Comparison of ENCODE assay signal across 8 cellular contexts in genomic region chr12:108884116-108885012, GRCh38.
DNase-seq lines count a peak whose midpoint lies in the region; ATAC-seq and TF ChIP-seq lines count a peak whose summit lies in the region.

No MANE protein-coding gene starts in this region.

- in situ Hi-C loops in astrocyte of the cerebellum (cut with HindIII; ENCODE audit: low sequenced_read_pairs) = no loop called here

- TF ChIP-seq CTCF in astrocyte of the cerebellum (IDR thresholded peaks at IDR 0.05; ENCODE audit: low read depth, low read length, missing control alignments) = peak; percentile 35

- H3K36me3 Mint-ChIP-seq in T-helper 2 cell treated with Interferon-gamma antibody and Interleukin-4, amounts not matched to agents 5 μg/mL and 100 μg/mL, for 36 hours (ENCODE audit: low read depth) = no peaks in the 10 kb centered on the region

- ATAC-seq in HG02763 (IDR thresholded peaks at IDR 0.05; ENCODE audit: unreplicated experiment) = no peak

- H3K4me1 Mint-ChIP-seq in T-helper 2 cell treated with Interferon-gamma antibody and Interleukin-4, amounts not matched to agents 5 μg/mL and 100 μg/mL, for 36 hours (ENCODE audit: low read depth) = no peaks in the 10 kb centered on the region

- no peak overlapping the region for H3K4me3 Mint-ChIP-seq in T-helper 2 cell treated with Interferon-gamma antibody and Interleukin-4, amounts not matched to agents 5 μg/mL and 100 μg/mL, for 36 hours

- peak; percentile 29 for DNase-seq in COLO829 (ENCODE audit: low spot score)
- peak; percentile 12 for DNase-seq in KG1 (lab: John Stamatoyannopoulos, UW)
- peak; percentile 43 for DNase-seq in T-helper 2 cell treated with Interferon-gamma antibody and Interleukin-4, amounts not matched to agents 5 μg/mL and 100 μg/mL, for 36 hours (ENCODE audit: low spot score)
- DNase-seq in astrocyte of the cerebellum (ENCODE audit: low read depth) = no peak
- peak; percentile 68 for DNase-seq in islet precursor cell
- DNase-seq in stimulated activated CD8-positive, alpha-beta memory T cell treated with anti-CD3 and anti-CD28 coated beads, Interleukin-15, amount 100 ng/mL, for 24 hours (ENCODE audit: low read depth) = peak; percentile 38
- no peak for DNase-seq in pons (ENCODE audit: low spot score)

- no peak overlapping the region for H3K27ac Mint-ChIP-seq in T-helper 2 cell treated with Interferon-gamma antibody and Interleukin-4, amounts not matched to agents 5 μg/mL and 100 μg/mL, for 36 hours

- no peak overlapping the region for H3K4me3 ChIP-seq in astrocyte of the cerebellum (ENCODE audit: low read depth, low read length)

- no peaks in the 10 kb centered on the region for H3K9me3 Mint-ChIP-seq in T-helper 2 cell treated with Interferon-gamma antibody and Interleukin-4, amounts not matched to agents 5 μg/mL and 100 μg/mL, for 36 hours

- H3K27me3 Mint-ChIP-seq in T-helper 2 cell treated with Interferon-gamma antibody and Interleukin-4, amounts not matched to agents 5 μg/mL and 100 μg/mL, for 36 hours (ENCODE audit: low read depth) = no peaks in the 10 kb centered on the region

Comparison
In these comparisons a context has a peak if more than half of its experiments do, and no peak if none do; other contexts are left out.
1. DNase-seq: peak in COLO829 (single experiment), KG1 (single experiment), T-helper 2 cell treated with Interferon-gamma antibody and Interleukin-4, amounts not matched to agents 5 μg/mL and 100 μg/mL, for 36 hours (single experiment), islet precursor cell (single experiment) and stimulated activated CD8-positive, alpha-beta memory T cell treated with anti-CD3 and anti-CD28 coated beads, Interleukin-15, amount 100 ng/mL, for 24 hours (single experiment); none in astrocyte of the cerebellum (single experiment) and pons (single experiment).